Comparison of ENCODE assay signal across 20 cellular contexts in genomic region chr1:83918688-83919285, GRCh38.
"Had no signal": no experiment of that assay in that cellular context is flagged by ENCODE, and none has a peak within 500 bp of the region (broad histone marks: within the 10 kb centered on the region; RNA-seq: fewer than 3 reads in every experiment).

No MANE protein-coding gene starts in this region.

- H3K9me3 ChIP-seq: adrenal gland, colonic mucosa had no signal

- H3K27ac ChIP-seq: adrenal gland, colonic mucosa had no signal

- H3K36me3 ChIP-seq: adrenal gland, colonic mucosa had no signal

- ATAC-seq: activated CD4-positive, CD25-positive, alpha-beta regulatory T cell treated with anti-CD3 and anti-CD28 coated beads, Interleukin-2, amount 50 U/mL, for 24 hours; activated CD8-positive, alpha-beta T cell treated with anti-CD3 and anti-CD28 coated beads for 36 hours; PC-3 had no signal

- H3K4me1 ChIP-seq: adrenal gland, colonic mucosa had no signal

- H3K27me3 ChIP-seq: adrenal gland, colonic mucosa had no signal

- H3K4me3 ChIP-seq: adrenal gland, colonic mucosa had no signal

- DNase-seq: activated CD4-positive, alpha-beta T cell treated with anti-CD3 and anti-CD28 coated beads for 4 hours; activated CD8-positive, alpha-beta memory T cell treated with anti-CD3 and anti-CD28 coated beads, Interleukin-2, amount 50 U/mL, for 4 hours; activated CD8-positive, alpha-beta T cell treated with anti-CD3 and anti-CD28 coated beads for 36 hours; activated naive CD4-positive, alpha-beta T cell treated with anti-CD3 and anti-CD28 coated beads, Interleukin-2, amount 50 U/mL, for 16 hours; activated naive CD8-positive, alpha-beta T cell treated with anti-CD3 and anti-CD28 coated beads, Interleukin-2, amount 10 ng/mL, durations not matched to agents 7 days and 5 days; adrenal gland; anterior cingulate cortex; caudate nucleus; colonic mucosa; MM.1S; NCI-H1105 treated with DMSO at 0.1 percent for 48 hours; NCI-H1436 treated with DMSO at 0.1 percent for 48 hours; NCI-H187; NCI-H2081; NCI-H446 treated with DMSO at 0.1 percent for 48 hours; NCI-H526 treated with DMSO at 0.1 percent for 48 hours; NK-92 treated with Interleukin-12 subunit alpha and Interleukin-12 subunit beta, amount 100 ng/mL, for 24 hours; PC-3; SHP77 treated with DMSO at 0.1 percent for 48 hours had no signal
